1 cellular context compared by ENCODE assay signal in the genomic region with DNA sequence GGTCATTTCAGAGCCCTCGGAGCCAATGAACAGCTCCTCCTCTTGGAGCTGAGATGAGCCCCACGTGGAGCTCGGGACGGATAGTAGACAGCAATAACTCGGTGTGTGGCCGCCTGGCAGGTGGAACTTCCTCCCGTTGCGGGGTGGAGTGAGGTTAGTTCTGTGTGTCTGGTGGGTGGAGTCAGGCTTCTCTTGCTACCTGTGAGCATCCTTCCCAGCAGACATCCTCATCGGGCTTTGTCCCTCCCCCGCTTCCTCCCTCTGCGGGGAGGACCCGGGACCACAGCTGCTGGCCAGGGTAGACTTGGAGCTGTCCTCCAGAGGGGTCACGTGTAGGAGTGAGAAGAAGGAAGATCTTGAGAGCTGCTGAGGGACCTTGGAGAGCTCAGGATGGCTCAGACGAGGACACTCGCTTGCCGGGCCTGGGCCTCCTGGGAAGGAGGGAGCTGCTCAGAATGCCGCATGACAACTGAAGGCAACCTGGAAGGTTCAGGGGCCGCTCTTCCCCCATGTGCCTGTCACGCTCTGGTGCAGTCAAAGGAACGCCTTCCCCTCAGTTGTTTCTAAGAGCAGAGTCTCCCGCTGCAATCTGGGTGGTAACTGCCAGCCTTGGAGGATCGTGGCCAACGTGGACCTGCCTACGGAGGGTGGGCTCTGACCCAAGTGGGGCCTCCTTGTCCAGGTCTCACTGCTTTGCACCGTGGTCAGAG.
TF ChIP-seq lines count a peak whose summit lies in the region.

No MANE protein-coding gene starts in this region.

TF ChIP-seq in GM23338, 12 proteins besides CTCF, POLR2A, EP300 and RAD21:
- TF ChIP-seq, protein P1, sequence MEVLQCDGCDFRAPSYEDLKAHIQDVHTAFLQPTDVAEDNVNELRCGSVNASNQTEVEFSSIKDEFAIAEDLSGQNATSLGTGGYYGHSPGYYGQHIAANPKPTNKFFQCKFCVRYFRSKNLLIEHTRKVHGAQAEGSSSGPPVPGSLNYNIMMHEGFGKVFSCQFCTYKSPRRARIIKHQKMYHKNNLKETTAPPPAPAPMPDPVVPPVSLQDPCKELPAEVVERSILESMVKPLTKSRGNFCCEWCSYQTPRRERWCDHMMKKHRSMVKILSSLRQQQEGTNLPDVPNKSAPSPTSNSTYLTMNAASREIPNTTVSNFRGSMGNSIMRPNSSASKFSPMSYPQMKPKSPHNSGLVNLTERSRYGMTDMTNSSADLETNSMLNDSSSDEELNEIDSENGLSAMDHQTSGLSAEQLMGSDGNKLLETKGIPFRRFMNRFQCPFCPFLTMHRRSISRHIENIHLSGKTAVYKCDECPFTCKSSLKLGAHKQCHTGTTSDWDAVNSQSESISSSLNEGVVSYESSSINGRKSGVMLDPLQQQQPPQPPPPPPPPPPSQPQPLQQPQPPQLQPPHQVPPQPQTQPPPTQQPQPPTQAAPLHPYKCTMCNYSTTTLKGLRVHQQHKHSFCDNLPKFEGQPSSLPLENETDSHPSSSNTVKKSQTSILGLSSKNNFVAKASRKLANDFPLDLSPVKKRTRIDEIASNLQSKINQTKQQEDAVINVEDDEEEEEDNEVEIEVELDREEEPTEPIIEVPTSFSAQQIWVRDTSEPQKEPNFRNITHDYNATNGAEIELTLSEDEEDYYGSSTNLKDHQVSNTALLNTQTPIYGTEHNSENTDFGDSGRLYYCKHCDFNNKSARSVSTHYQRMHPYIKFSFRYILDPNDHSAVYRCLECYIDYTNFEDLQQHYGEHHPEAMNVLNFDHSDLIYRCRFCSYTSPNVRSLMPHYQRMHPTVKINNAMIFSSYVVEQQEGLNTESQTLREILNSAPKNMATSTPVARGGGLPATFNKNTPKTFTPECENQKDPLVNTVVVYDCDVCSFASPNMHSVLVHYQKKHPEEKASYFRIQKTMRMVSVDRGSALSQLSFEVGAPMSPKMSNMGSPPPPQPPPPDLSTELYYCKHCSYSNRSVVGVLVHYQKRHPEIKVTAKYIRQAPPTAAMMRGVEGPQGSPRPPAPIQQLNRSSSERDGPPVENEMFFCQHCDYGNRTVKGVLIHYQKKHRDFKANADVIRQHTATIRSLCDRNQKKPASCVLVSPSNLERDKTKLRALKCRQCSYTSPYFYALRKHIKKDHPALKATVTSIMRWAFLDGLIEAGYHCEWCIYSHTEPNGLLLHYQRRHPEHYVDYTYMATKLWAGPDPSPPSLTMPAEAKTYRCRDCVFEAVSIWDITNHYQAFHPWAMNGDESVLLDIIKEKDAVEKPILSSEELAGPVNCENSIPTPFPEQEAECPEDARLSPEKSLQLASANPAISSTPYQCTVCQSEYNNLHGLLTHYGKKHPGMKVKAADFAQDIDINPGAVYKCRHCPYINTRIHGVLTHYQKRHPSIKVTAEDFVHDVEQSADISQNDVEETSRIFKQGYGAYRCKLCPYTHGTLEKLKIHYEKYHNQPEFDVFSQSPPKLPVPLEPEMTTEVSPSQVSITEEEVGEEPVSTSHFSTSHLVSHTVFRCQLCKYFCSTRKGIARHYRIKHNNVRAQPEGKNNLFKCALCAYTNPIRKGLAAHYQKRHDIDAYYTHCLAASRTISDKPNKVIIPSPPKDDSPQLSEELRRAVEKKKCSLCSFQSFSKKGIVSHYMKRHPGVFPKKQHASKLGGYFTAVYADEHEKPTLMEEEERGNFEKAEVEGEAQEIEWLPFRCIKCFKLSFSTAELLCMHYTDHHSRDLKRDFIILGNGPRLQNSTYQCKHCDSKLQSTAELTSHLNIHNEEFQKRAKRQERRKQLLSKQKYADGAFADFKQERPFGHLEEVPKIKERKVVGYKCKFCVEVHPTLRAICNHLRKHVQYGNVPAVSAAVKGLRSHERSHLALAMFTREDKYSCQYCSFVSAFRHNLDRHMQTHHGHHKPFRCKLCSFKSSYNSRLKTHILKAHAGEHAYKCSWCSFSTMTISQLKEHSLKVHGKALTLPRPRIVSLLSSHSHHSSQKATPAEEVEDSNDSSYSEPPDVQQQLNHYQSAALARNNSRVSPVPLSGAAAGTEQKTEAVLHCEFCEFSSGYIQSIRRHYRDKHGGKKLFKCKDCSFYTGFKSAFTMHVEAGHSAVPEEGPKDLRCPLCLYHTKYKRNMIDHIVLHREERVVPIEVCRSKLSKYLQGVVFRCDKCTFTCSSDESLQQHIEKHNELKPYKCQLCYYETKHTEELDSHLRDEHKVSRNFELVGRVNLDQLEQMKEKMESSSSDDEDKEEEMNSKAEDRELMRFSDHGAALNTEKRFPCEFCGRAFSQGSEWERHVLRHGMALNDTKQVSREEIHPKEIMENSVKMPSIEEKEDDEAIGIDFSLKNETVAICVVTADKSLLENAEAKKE (CRISPR knock-in tag; IDR thresholded peaks at IDR 0.05), result no peak
- no peak for TF ChIP-seq CREB1 (CRISPR knock-in tag; IDR thresholded peaks at IDR 0.05; ENCODE audit: low read depth)
- TF ChIP-seq POLR2AphosphoS5 (IDR thresholded peaks at IDR 0.05; ENCODE audit: low read depth), result no peak
- TF ChIP-seq STAT1 (IDR thresholded peaks at IDR 0.05; ENCODE audit: unreplicated experiment), result no peak
- TF ChIP-seq JUNB (IDR thresholded peaks at IDR 0.05; ENCODE audit: unreplicated experiment), result no peak
- TF ChIP-seq EZH2 (IDR thresholded peaks at IDR 0.05; ENCODE audit: low read depth, unreplicated experiment), result no peak
- TF ChIP-seq NANOG (IDR thresholded peaks at IDR 0.05; ENCODE audit: borderline replicate concordance), result no peak
- TF ChIP-seq EZH2phosphoT487 (IDR thresholded peaks at IDR 0.05; ENCODE audit: unreplicated experiment), result no peak
- no peak for TF ChIP-seq ZNF331 (CRISPR knock-in tag; IDR thresholded peaks at IDR 0.05; ENCODE audit: low read depth)
- TF ChIP-seq, protein P2, sequence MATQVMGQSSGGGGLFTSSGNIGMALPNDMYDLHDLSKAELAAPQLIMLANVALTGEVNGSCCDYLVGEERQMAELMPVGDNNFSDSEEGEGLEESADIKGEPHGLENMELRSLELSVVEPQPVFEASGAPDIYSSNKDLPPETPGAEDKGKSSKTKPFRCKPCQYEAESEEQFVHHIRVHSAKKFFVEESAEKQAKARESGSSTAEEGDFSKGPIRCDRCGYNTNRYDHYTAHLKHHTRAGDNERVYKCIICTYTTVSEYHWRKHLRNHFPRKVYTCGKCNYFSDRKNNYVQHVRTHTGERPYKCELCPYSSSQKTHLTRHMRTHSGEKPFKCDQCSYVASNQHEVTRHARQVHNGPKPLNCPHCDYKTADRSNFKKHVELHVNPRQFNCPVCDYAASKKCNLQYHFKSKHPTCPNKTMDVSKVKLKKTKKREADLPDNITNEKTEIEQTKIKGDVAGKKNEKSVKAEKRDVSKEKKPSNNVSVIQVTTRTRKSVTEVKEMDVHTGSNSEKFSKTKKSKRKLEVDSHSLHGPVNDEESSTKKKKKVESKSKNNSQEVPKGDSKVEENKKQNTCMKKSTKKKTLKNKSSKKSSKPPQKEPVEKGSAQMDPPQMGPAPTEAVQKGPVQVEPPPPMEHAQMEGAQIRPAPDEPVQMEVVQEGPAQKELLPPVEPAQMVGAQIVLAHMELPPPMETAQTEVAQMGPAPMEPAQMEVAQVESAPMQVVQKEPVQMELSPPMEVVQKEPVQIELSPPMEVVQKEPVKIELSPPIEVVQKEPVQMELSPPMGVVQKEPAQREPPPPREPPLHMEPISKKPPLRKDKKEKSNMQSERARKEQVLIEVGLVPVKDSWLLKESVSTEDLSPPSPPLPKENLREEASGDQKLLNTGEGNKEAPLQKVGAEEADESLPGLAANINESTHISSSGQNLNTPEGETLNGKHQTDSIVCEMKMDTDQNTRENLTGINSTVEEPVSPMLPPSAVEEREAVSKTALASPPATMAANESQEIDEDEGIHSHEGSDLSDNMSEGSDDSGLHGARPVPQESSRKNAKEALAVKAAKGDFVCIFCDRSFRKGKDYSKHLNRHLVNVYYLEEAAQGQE (IDR thresholded peaks at IDR 0.05; ENCODE audit: unreplicated experiment), result no peak
- TF ChIP-seq ZNF114 (CRISPR knock-in tag; IDR thresholded peaks at IDR 0.05), result no peak
- TF ChIP-seq, protein P3, sequence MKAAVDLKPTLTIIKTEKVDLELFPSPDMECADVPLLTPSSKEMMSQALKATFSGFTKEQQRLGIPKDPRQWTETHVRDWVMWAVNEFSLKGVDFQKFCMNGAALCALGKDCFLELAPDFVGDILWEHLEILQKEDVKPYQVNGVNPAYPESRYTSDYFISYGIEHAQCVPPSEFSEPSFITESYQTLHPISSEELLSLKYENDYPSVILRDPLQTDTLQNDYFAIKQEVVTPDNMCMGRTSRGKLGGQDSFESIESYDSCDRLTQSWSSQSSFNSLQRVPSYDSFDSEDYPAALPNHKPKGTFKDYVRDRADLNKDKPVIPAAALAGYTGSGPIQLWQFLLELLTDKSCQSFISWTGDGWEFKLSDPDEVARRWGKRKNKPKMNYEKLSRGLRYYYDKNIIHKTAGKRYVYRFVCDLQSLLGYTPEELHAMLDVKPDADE (IDR thresholded peaks at IDR 0.05), result no peak
